Comparison of ENCODE assay signal across 31 cellular contexts in the genomic region with DNA sequence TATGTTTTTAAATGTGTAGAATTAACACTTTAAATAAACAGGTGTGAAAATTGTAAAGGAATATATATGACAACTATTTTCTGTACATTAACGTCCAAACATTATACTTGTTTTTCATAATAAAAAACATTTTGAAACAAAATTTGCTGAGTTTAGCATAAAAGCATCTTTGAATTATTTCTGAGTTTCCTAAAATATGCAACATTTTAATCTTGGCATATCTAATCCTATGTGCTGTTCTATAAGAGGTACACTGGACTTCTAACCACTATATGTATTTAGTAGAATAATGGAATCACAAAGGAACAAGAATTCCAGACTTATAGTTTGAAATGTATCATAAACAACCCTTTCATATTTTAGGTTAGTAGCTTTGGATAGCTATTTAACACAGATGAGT.
"Had no signal": no experiment of that assay in that cellular context is flagged by ENCODE, and none has a peak within 500 bp of the region (broad histone marks: within the 10 kb centered on the region; RNA-seq: fewer than 3 reads in every experiment).

No MANE protein-coding gene starts in this region.

- H3K9me3 ChIP-seq: breast epithelium, Peyer's patch, SJSA1 had no signal

- H3K4me3 ChIP-seq: breast epithelium, Peyer's patch, SJSA1 had no signal

- DNase-seq: activated B cell treated with CpG ODN at 0.5 μM for 24 hours; activated CD4-positive, alpha-beta memory T cell treated with anti-CD3 and anti-CD28 coated beads for 36 hours; activated CD4-positive, alpha-beta T cell treated with anti-CD3 and anti-CD28 coated beads for 4 hours; activated CD4-positive, alpha-beta T cell treated with anti-CD3 and anti-CD28 coated beads, Interleukin-2, amount 50 U/mL, for 1 hour; activated CD4-positive, CD25-positive, alpha-beta regulatory T cell treated with anti-CD3 and anti-CD28 coated beads, Interleukin-2, amount 50 U/mL, for 72 hours; activated CD8-positive, alpha-beta memory T cell treated with anti-CD3 and anti-CD28 coated beads, Interleukin-2, amount 50 U/mL, for 4 hours; activated effector memory CD4-positive, alpha-beta T cell treated with Interleukin-2 at 50 U/mL for 16 hours; activated naive CD4-positive, alpha-beta T cell treated with anti-CD3 and anti-CD28 coated beads, Interleukin-2, amount 10 ng/mL, durations not matched to agents 7 days and 5 days; activated T-cell treated with anti-CD3 and anti-CD28 coated beads for 4 hours; activated T-cell treated with anti-CD3 and anti-CD28 coated beads, Interleukin-2, amount 50 U/mL, for 4 hours; amniotic stem cell; aorta; caudate nucleus; cerebellar nuclear complex; Karpas-422; NCI-H1105; NCI-H1417 treated with DMSO at 0.1 percent for 48 hours; NCI-H187 treated with DMSO at 0.1 percent for 48 hours; NCI-H2081 treated with DMSO at 0.1 percent for 48 hours; NCI-H345; NCI-H524 treated with DMSO at 0.1 percent for 48 hours; PC-3; Peyer's patch; RPMI8226; SHP77 treated with DMSO at 0.1 percent for 48 hours had no signal

- H3K27me3 ChIP-seq: breast epithelium, Peyer's patch, SJSA1 had no signal

- H3K4me1 Mint-ChIP-seq: activated naive CD4-positive, alpha-beta T cell treated with anti-CD3 and anti-CD28 coated beads, Interleukin-2, amount 10 ng/mL, durations not matched to agents 7 days and 5 days had no signal

- ATAC-seq: activated T-cell treated with anti-CD3 and anti-CD28 coated beads, Interleukin-2, amount 50 U/mL, for 4 hours; PC-3 had no signal

- H3K4me3 Mint-ChIP-seq: activated B cell treated with CpG ODN at 0.5 μM for 24 hours; activated CD4-positive, alpha-beta memory T cell treated with anti-CD3 and anti-CD28 coated beads for 36 hours; activated naive CD4-positive, alpha-beta T cell treated with anti-CD3 and anti-CD28 coated beads, Interleukin-2, amount 10 ng/mL, durations not matched to agents 7 days and 5 days; activated naive CD8-positive, alpha-beta T cell; activated T-cell treated with anti-CD3 and anti-CD28 coated beads, Interleukin-2, amount 50 U/mL, for 4 hours; activated T-helper 1 cell treated with anti-CD3 and anti-CD28 coated beads, Interleukin-12 subunit alpha, Interleukin-12 subunit beta, Interleukin-2, Interleukin-4 antibody, amounts not matched to agents 30 ng/mL and 10 ng/mL and 1 ng/mL, durations not matched to agents 14 hours and 24 hours and 36 hours; T-helper 1 cell treated with Interleukin-12 subunit alpha and Interleukin-12 subunit beta and Interleukin-4 antibody, amounts not matched to agents 30 μg/mL and 1 μg/mL, for 36 hours; T-helper 2 cell treated with Interferon-gamma antibody and Interleukin-4, amounts not matched to agents 5 μg/mL and 100 μg/mL, for 36 hours had no signal

- H3K27ac ChIP-seq: breast epithelium, Peyer's patch, SJSA1 had no signal

- H3K9me3 Mint-ChIP-seq: activated B cell treated with CpG ODN at 0.5 μM for 24 hours; activated CD4-positive, alpha-beta memory T cell treated with anti-CD3 and anti-CD28 coated beads for 36 hours; activated naive CD4-positive, alpha-beta T cell treated with anti-CD3 and anti-CD28 coated beads, Interleukin-2, amount 10 ng/mL, durations not matched to agents 7 days and 5 days; activated T-cell treated with anti-CD3 and anti-CD28 coated beads, Interleukin-2, amount 50 U/mL, for 4 hours; activated T-helper 1 cell treated with anti-CD3 and anti-CD28 coated beads, Interleukin-12 subunit alpha, Interleukin-12 subunit beta, Interleukin-2, Interleukin-4 antibody, amounts not matched to agents 30 ng/mL and 10 ng/mL and 1 ng/mL, durations not matched to agents 14 hours and 24 hours and 36 hours; T-helper 1 cell treated with Interleukin-12 subunit alpha and Interleukin-12 subunit beta and Interleukin-4 antibody, amounts not matched to agents 30 μg/mL and 1 μg/mL, for 36 hours; T-helper 2 cell treated with Interferon-gamma antibody and Interleukin-4, amounts not matched to agents 5 μg/mL and 100 μg/mL, for 36 hours had no signal

- H3K36me3 ChIP-seq: breast epithelium, Peyer's patch, SJSA1 had no signal

- H3K4me1 ChIP-seq: Peyer's patch, SJSA1 had no signal

- H3K27me3 Mint-ChIP-seq: activated B cell treated with CpG ODN at 0.5 μM for 24 hours; activated CD4-positive, alpha-beta memory T cell treated with anti-CD3 and anti-CD28 coated beads for 36 hours; activated naive CD4-positive, alpha-beta T cell treated with anti-CD3 and anti-CD28 coated beads, Interleukin-2, amount 10 ng/mL, durations not matched to agents 7 days and 5 days; activated naive CD8-positive, alpha-beta T cell had no signal

- H3K36me3 Mint-ChIP-seq: activated CD4-positive, alpha-beta memory T cell treated with anti-CD3 and anti-CD28 coated beads for 36 hours; activated naive CD4-positive, alpha-beta T cell treated with anti-CD3 and anti-CD28 coated beads, Interleukin-2, amount 10 ng/mL, durations not matched to agents 7 days and 5 days had no signal

- H3K27ac Mint-ChIP-seq: activated B cell treated with CpG ODN at 0.5 μM for 24 hours; activated CD4-positive, alpha-beta memory T cell treated with anti-CD3 and anti-CD28 coated beads for 36 hours; activated naive CD4-positive, alpha-beta T cell treated with anti-CD3 and anti-CD28 coated beads, Interleukin-2, amount 10 ng/mL, durations not matched to agents 7 days and 5 days; activated naive CD8-positive, alpha-beta T cell; activated T-helper 1 cell treated with anti-CD3 and anti-CD28 coated beads, Interleukin-12 subunit alpha, Interleukin-12 subunit beta, Interleukin-2, Interleukin-4 antibody, amounts not matched to agents 30 ng/mL and 10 ng/mL and 1 ng/mL, durations not matched to agents 14 hours and 24 hours and 36 hours; T-helper 1 cell treated with Interleukin-12 subunit alpha and Interleukin-12 subunit beta and Interleukin-4 antibody, amounts not matched to agents 30 μg/mL and 1 μg/mL, for 36 hours; T-helper 2 cell treated with Interferon-gamma antibody and Interleukin-4, amounts not matched to agents 5 μg/mL and 100 μg/mL, for 36 hours had no signal
